Comparison of ENCODE assay signal across 36 cellular contexts in the genomic region with DNA sequence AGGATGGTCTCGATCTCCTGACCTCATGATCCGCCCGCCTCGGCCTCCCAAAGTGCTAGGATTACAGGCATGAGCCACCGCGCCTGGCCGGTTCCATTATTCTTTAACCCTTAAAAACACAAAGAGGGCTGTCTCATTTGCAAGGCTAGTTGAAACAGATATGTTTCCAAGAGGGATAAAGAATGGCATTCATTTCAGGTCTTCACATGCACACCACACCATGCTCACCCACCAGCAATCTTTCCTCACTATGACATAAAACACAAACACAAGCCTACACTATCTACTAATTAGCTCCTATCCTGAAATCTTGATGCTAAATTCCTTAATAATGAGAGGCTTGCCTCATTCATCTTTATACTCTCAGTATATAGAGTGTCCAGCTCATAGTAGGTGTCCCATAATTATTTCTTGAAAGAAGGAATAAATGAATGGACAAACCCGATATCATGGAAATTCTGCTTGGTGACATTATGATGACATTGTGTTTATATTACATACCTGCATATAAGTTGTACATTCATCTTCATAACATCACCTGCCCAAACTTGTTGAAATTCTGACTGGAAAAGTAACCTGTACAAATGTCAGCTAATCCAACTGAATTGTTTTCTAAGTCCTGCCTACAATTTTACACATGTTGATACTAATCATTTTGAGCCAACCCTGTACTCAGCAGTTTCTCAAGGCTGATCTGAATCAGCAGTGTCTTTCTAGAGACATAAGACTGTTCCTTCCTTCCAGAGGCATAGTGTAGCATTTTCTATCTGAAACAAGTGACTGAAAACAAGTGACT.
"Had no signal": no experiment of that assay in that cellular context is flagged by ENCODE, and none has a peak within 500 bp of the region (broad histone marks: within the 10 kb centered on the region; RNA-seq: fewer than 3 reads in every experiment).

No MANE protein-coding gene starts in this region.

- ATAC-seq: activated naive CD8-positive, alpha-beta T cell treated with anti-CD3 and anti-CD28 coated beads, Interleukin-2, amount 50 U/mL, for 24 hours; activated T-cell treated with anti-CD3 and anti-CD28 coated beads, Interleukin-2, amount 50 U/mL, for 4 hours had no signal

- H3K4me3 Mint-ChIP-seq: activated B cell treated with CpG ODN at 0.5 μM for 24 hours; activated CD4-positive, alpha-beta memory T cell treated with anti-CD3 and anti-CD28 coated beads for 36 hours; activated naive CD4-positive, alpha-beta T cell treated with anti-CD3 and anti-CD28 coated beads, Interleukin-2, amount 10 ng/mL, durations not matched to agents 7 days and 5 days; activated naive CD8-positive, alpha-beta T cell; activated naive CD8-positive, alpha-beta T cell treated with anti-CD3 and anti-CD28 coated beads, Interleukin-2, amount 50 U/mL, for 24 hours; activated T-cell treated with anti-CD3 and anti-CD28 coated beads, Interleukin-2, amount 50 U/mL, for 4 hours; activated T-helper 1 cell treated with anti-CD3 and anti-CD28 coated beads, Interleukin-12 subunit alpha, Interleukin-12 subunit beta, Interleukin-2, Interleukin-4 antibody, amounts not matched to agents 30 ng/mL and 10 ng/mL and 1 ng/mL, durations not matched to agents 14 hours and 24 hours and 36 hours; central memory CD8-positive, alpha-beta T cell had no signal

- H3K27ac Mint-ChIP-seq: activated B cell treated with CpG ODN at 0.5 μM for 24 hours; activated CD4-positive, alpha-beta memory T cell treated with anti-CD3 and anti-CD28 coated beads for 36 hours; activated naive CD4-positive, alpha-beta T cell treated with anti-CD3 and anti-CD28 coated beads, Interleukin-2, amount 10 ng/mL, durations not matched to agents 7 days and 5 days; activated naive CD8-positive, alpha-beta T cell; activated naive CD8-positive, alpha-beta T cell treated with anti-CD3 and anti-CD28 coated beads, Interleukin-2, amount 50 U/mL, for 24 hours; activated T-helper 1 cell treated with anti-CD3 and anti-CD28 coated beads, Interleukin-12 subunit alpha, Interleukin-12 subunit beta, Interleukin-2, Interleukin-4 antibody, amounts not matched to agents 30 ng/mL and 10 ng/mL and 1 ng/mL, durations not matched to agents 14 hours and 24 hours and 36 hours had no signal

- H3K27me3 Mint-ChIP-seq: activated B cell treated with CpG ODN at 0.5 μM for 24 hours; activated CD4-positive, alpha-beta memory T cell treated with anti-CD3 and anti-CD28 coated beads for 36 hours; activated naive CD4-positive, alpha-beta T cell treated with anti-CD3 and anti-CD28 coated beads, Interleukin-2, amount 10 ng/mL, durations not matched to agents 7 days and 5 days; activated naive CD8-positive, alpha-beta T cell; activated naive CD8-positive, alpha-beta T cell treated with anti-CD3 and anti-CD28 coated beads, Interleukin-2, amount 50 U/mL, for 24 hours; central memory CD8-positive, alpha-beta T cell had no signal

- H3K36me3 ChIP-seq: brain microvascular endothelial cell, cardiac muscle cell, MG63 had no signal

- H3K27me3 ChIP-seq: brain microvascular endothelial cell, cardiac muscle cell, MG63 had no signal

- DNase-seq: activated B cell treated with CpG ODN at 0.5 μM for 24 hours; activated CD4-positive, alpha-beta memory T cell treated with anti-CD3 and anti-CD28 coated beads for 36 hours; activated CD4-positive, alpha-beta T cell treated with anti-CD3 and anti-CD28 coated beads for 4 hours; activated CD4-positive, alpha-beta T cell treated with anti-CD3 and anti-CD28 coated beads, Interleukin-2, amount 50 U/mL, for 1 hour; activated CD4-positive, CD25-positive, alpha-beta regulatory T cell treated with anti-CD3 and anti-CD28 coated beads, Interleukin-2, amount 50 U/mL, for 72 hours; activated CD8-positive, alpha-beta memory T cell treated with anti-CD3 and anti-CD28 coated beads, Interleukin-2, amount 50 U/mL, for 4 hours; activated naive CD4-positive, alpha-beta T cell treated with anti-CD3 and anti-CD28 coated beads, Interleukin-2, amount 10 ng/mL, durations not matched to agents 7 days and 5 days; activated naive CD8-positive, alpha-beta T cell treated with anti-CD3 and anti-CD28 coated beads, Interleukin-2, amount 50 U/mL, for 24 hours; activated T-cell treated with anti-CD3 and anti-CD28 coated beads for 4 hours; activated T-cell treated with anti-CD3 and anti-CD28 coated beads, Interleukin-2, amount 50 U/mL, for 4 hours; anterior cingulate cortex; brain microvascular endothelial cell; Karpas-422; KBM-7; MG63; NCI-H1092 treated with DMSO at 0.1 percent for 48 hours; NCI-H1417; NCI-H146; NCI-H187; NCI-H2029 treated with DMSO at 0.1 percent for 48 hours; NCI-H2107; NCI-H2171; NCI-H510A; NCI-H526; NCI-H748 treated with DMSO at 0.1 percent for 48 hours; OCI-M1; Right ventricle myocardium superior; SW 1271; T-helper 1 cell; T-helper 2 cell; T-helper 9 cell had no signal

- H3K4me1 Mint-ChIP-seq: activated B cell treated with CpG ODN at 0.5 μM for 24 hours; activated naive CD4-positive, alpha-beta T cell treated with anti-CD3 and anti-CD28 coated beads, Interleukin-2, amount 10 ng/mL, durations not matched to agents 7 days and 5 days; activated naive CD8-positive, alpha-beta T cell treated with anti-CD3 and anti-CD28 coated beads, Interleukin-2, amount 50 U/mL, for 24 hours; central memory CD8-positive, alpha-beta T cell had no signal

- H3K9me3 ChIP-seq: MG63 had no signal

- H3K9me3 Mint-ChIP-seq: activated B cell treated with CpG ODN at 0.5 μM for 24 hours; activated naive CD4-positive, alpha-beta T cell treated with anti-CD3 and anti-CD28 coated beads, Interleukin-2, amount 10 ng/mL, durations not matched to agents 7 days and 5 days; activated naive CD8-positive, alpha-beta T cell treated with anti-CD3 and anti-CD28 coated beads, Interleukin-2, amount 50 U/mL, for 24 hours; activated T-cell treated with anti-CD3 and anti-CD28 coated beads, Interleukin-2, amount 50 U/mL, for 4 hours; activated T-helper 1 cell treated with anti-CD3 and anti-CD28 coated beads, Interleukin-12 subunit alpha, Interleukin-12 subunit beta, Interleukin-2, Interleukin-4 antibody, amounts not matched to agents 30 ng/mL and 10 ng/mL and 1 ng/mL, durations not matched to agents 14 hours and 24 hours and 36 hours had no signal

- H3K36me3 Mint-ChIP-seq: activated CD4-positive, alpha-beta memory T cell treated with anti-CD3 and anti-CD28 coated beads for 36 hours; activated naive CD4-positive, alpha-beta T cell treated with anti-CD3 and anti-CD28 coated beads, Interleukin-2, amount 10 ng/mL, durations not matched to agents 7 days and 5 days; activated naive CD8-positive, alpha-beta T cell had no signal

- H3K4me3 ChIP-seq: cardiac muscle cell, MG63 had no signal

- H3K27ac ChIP-seq: brain microvascular endothelial cell, cardiac muscle cell, VCaP had no signal
